ENCODE assay signal across 8 cellular contexts in genomic region chr15:69463182-69463756, GRCh38.
DNase-seq lines count a peak whose midpoint lies in the region; ATAC-seq lines count a peak whose summit lies in the region.

No MANE protein-coding gene starts in this region.

- ATAC-seq in GM18511 (IDR thresholded peaks at IDR 0.05; ENCODE audit: unreplicated experiment), result no peak

- H3K4me3 Mint-ChIP-seq in activated naive CD8-positive, alpha-beta T cell, result peak overlapping the region; percentile 91

- no peaks in the 10 kb centered on the region for H3K27me3 Mint-ChIP-seq in activated naive CD8-positive, alpha-beta T cell

- no peaks in the 10 kb centered on the region for H3K9me3 Mint-ChIP-seq in activated naive CD8-positive, alpha-beta T cell (ENCODE audit: low read depth)

- peak overlapping the region; percentile 86 for H3K27ac Mint-ChIP-seq in activated naive CD8-positive, alpha-beta T cell

- H3K36me3 Mint-ChIP-seq in activated naive CD8-positive, alpha-beta T cell, result peaks cover 2% of the 10 kb centered on the region

- no peaks in the 10 kb centered on the region for H3K9me3 ChIP-seq in iPS-20b (ENCODE audit: insufficient read depth, low read depth, low read length)
- no peaks in the 10 kb centered on the region for H3K9me3 ChIP-seq in stomach smooth muscle (ENCODE audit: control insufficient read depth in 2 of 2, low read length in 2 of 2)

- H3K9ac ChIP-seq in iPS-20b (ENCODE audit: low read depth, low read length) (peak overlapping the region; percentile 88), stomach smooth muscle (ENCODE audit: low read length in 2 of 2) (peak overlapping the region; percentile 97 to 98)

- H3K36me3 ChIP-seq in iPS-20b (ENCODE audit: insufficient read depth, low read depth, low read length) (no peaks in the 10 kb centered on the region), stomach smooth muscle (ENCODE audit: control insufficient read depth in 2 of 2, insufficient read depth in 2 of 2, low read length in 2 of 2) (no peaks in the 10 kb centered on the region)

- H3K4me3 ChIP-seq in iPS-20b (ENCODE audit: low read length) (peak overlapping the region; percentile 66), stomach smooth muscle (ENCODE audit: low read length in 2 of 2) (peak overlapping the region; percentile 84 to 99)

- H3K4me1 Mint-ChIP-seq in activated naive CD8-positive, alpha-beta T cell (ENCODE audit: low read depth), result peaks cover 49% of the 10 kb centered on the region

- 0 out of 2 replicates have a peak, but pooled peaks cover 4% of the 10 kb centered on the region for H3K27me3 ChIP-seq in iPS-20b (ENCODE audit: insufficient read depth, low read length)
- no peaks in the 10 kb centered on the region for H3K27me3 ChIP-seq in stomach smooth muscle (ENCODE audit: control insufficient read depth in 1 of 2, insufficient read depth in 2 of 2, low read length in 2 of 2)

- H3K4me1 ChIP-seq in iPS-20b (ENCODE audit: insufficient read depth, low read length), result peaks cover 6% of the 10 kb centered on the region; the same call in 1 of the 2 replicates
- peaks cover 16% of the 10 kb centered on the region for H3K4me1 ChIP-seq in stomach smooth muscle (ENCODE audit: control insufficient read depth, insufficient read depth, low read length)

- DNase-seq in DMS 273 (lab: John Stamatoyannopoulos, UW; ENCODE audit: unreplicated experiment), result peak; percentile 43
- no peak for DNase-seq in DMS 273 treated with DMSO at 0.1 percent for 48 hours (lab: John Stamatoyannopoulos, UW)
- DNase-seq in NAMALWA (ENCODE audit: low spot score), result no peak
- no peak for DNase-seq in NCI-H774 (lab: John Stamatoyannopoulos, UW)

- H3K27ac ChIP-seq in iPS-20b (ENCODE audit: low read length) (peak overlapping the region; percentile 70), stomach smooth muscle (ENCODE audit: low read length) (peak overlapping the region; percentile 93)
